Comparison of ENCODE assay signal across 8 cellular contexts in the genomic region with DNA sequence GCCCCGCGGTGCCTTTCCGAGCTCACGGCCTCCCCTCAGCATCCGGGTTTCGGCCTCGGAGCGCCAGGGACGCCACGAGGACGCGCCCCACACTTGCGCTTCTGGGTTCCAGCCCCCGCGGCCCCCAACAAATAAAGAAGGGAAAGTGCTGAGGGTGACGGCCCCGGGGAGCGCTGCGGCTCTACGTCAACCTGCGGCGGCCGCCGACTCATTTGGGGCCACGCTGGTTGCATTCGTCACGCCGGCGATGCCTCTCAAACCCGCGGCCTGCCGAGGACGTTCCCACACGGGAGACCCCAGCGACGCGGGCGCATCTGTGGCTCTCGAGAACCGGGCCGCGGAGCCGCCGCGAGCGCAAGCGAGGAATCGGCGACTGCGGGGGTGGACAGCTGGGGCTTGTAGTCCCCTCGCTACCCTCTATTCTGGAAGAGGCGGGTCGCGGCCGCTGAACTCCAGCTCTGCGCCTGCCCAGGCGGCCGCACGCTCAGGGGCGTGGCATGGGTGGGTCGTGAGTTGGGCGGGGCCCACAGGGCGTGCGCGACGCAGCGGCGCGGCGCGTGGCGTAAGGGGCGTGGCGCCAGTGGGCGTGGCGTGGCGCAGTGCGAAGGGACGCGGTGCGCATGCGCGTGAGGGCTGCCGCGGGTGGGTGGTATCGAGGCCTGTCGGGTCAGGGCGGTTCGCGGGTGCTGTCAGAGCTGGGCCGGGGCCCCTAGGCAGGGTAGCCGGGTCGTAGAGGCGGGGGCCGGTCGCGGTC. TPM values are rescaled to one million over a fixed set of nuclear protein-coding genes. Genes with fewer than 3 reads are reported as not detected.
DNase-seq lines count a peak whose midpoint lies in the region; ATAC-seq and TF ChIP-seq lines count a peak whose summit lies in the region.

A gene with protein sequence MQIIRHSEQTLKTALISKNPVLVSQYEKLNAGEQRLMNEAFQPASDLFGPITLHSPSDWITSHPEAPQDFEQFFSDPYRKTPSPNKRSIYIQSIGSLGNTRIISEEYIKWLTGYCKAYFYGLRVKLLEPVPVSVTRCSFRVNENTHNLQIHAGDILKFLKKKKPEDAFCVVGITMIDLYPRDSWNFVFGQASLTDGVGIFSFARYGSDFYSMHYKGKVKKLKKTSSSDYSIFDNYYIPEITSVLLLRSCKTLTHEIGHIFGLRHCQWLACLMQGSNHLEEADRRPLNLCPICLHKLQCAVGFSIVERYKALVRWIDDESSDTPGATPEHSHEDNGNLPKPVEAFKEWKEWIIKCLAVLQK (plus strand): TSS at position 599 of the 754 bp plus-strand sequence. CDS start 2,145 bp downstream, outside the sequence.

- ATAC-seq in naive B cell (ENCODE audit: low read depth in 2 of 2): peak; percentile 76 to 80
- ATAC-seq in stimulated activated memory B cell treated with anti-CD40 and anti-IgM and Interleukin-4, amounts not matched to agents 10 μg/mL and 1 μg/mL and 100 μg/mL, for 72 hours: peak; percentile 96

- peaks cover 11 to 56% (median 43%) of the 10 kb centered on the region in 3 donors for H3K4me1 Mint-ChIP-seq in naive B cell
- H3K4me1 Mint-ChIP-seq in stimulated activated memory B cell treated with anti-CD40 and anti-IgM and Interleukin-4, amounts not matched to agents 10 μg/mL and 1 μg/mL and 100 μg/mL, for 72 hours: peaks cover 38% of the 10 kb centered on the region

- H3K4me3 Mint-ChIP-seq in naive B cell: peak within 1 kb of the TSS; percentile 77 to 95 (median 92)
- peak within 1 kb of the TSS; percentile 82 for H3K4me3 Mint-ChIP-seq in stimulated activated memory B cell treated with anti-CD40 and anti-IgM and Interleukin-4, amounts not matched to agents 10 μg/mL and 1 μg/mL and 100 μg/mL, for 72 hours

- no peak for TF ChIP-seq CTCF in LNCaP clone FGC (IDR thresholded peaks at IDR 0.05; ENCODE audit: control insufficient read depth, extremely low read depth, insufficient read depth)

- no peaks in the 10 kb centered on the region for H3K27me3 Mint-ChIP-seq in naive B cell
- H3K27me3 Mint-ChIP-seq in stimulated activated memory B cell treated with anti-CD40 and anti-IgM and Interleukin-4, amounts not matched to agents 10 μg/mL and 1 μg/mL and 100 μg/mL, for 72 hours: no peaks in the 10 kb centered on the region

- peak within 1 kb of the TSS; percentile 96 to 100 (median 99) for H3K27ac Mint-ChIP-seq in naive B cell
- peak within 1 kb of the TSS; percentile 98 for H3K27ac Mint-ChIP-seq in stimulated activated memory B cell treated with anti-CD40 and anti-IgM and Interleukin-4, amounts not matched to agents 10 μg/mL and 1 μg/mL and 100 μg/mL, for 72 hours

- peak within 1 kb of the TSS; percentile 91 for H3K4me3 ChIP-seq in LNCaP clone FGC (ENCODE audit: low read depth, low read length)

- no peaks in the 10 kb centered on the region for H3K36me3 Mint-ChIP-seq in naive B cell
- H3K36me3 Mint-ChIP-seq in stimulated activated memory B cell treated with anti-CD40 and anti-IgM and Interleukin-4, amounts not matched to agents 10 μg/mL and 1 μg/mL and 100 μg/mL, for 72 hours: peaks cover 6% of the 10 kb centered on the region

- H3K9me3 Mint-ChIP-seq in naive B cell: no peaks in the 10 kb centered on the region
- no peaks in the 10 kb centered on the region for H3K9me3 Mint-ChIP-seq in stimulated activated memory B cell treated with anti-CD40 and anti-IgM and Interleukin-4, amounts not matched to agents 10 μg/mL and 1 μg/mL and 100 μg/mL, for 72 hours

- DNase-seq in Daoy (ENCODE audit: low read depth): peak; percentile 97
- DNase-seq in H4 (ENCODE audit: low spot score): peak; percentile 90
- DNase-seq in LNCaP clone FGC (ENCODE audit: low read depth): peak; percentile 50
- DNase-seq in RPMI8226: peak; percentile 96
- peak; percentile 97 for DNase-seq in activated T-helper 1 cell treated with anti-CD3 and anti-CD28 coated beads, Interleukin-2, amount 50 U/mL, for 16 hours (ENCODE audit: low read depth in 1 of 2, low spot score in 1 of 2)
- DNase-seq in fibroblast of gingiva (ENCODE audit: low read depth): peak; percentile 93
- DNase-seq in naive B cell: peak; percentile 99

RNA-seq across cellular contexts. Expression of the gene that starts here (rescaled TPM):
- 72.6 and 79.7 TPM in 2 replicates for total RNA-seq in Daoy (2014; rRNA removed; shearing (Covaris generic))
- 180 and 190 TPM in 2 replicates for total RNA-seq in H4 (2014; rRNA removed; shearing (Covaris generic))
- polyA plus RNA-seq in naive B cell (ENCODE audit: low read depth in 6 of 6): 100 to 1,000 TPM in 3 of 6 donors, 10 to 100 TPM in 3; 92.7 to 152 (median 106) TPM

Comparison
In these comparisons a context has a peak if more than half of its experiments do, and no peak if none do; other contexts are left out.
1. Peak in every context shown above with its lines: DNase-seq, ATAC-seq and H3K4me3 ChIP-seq.